In the genomic region with DNA sequence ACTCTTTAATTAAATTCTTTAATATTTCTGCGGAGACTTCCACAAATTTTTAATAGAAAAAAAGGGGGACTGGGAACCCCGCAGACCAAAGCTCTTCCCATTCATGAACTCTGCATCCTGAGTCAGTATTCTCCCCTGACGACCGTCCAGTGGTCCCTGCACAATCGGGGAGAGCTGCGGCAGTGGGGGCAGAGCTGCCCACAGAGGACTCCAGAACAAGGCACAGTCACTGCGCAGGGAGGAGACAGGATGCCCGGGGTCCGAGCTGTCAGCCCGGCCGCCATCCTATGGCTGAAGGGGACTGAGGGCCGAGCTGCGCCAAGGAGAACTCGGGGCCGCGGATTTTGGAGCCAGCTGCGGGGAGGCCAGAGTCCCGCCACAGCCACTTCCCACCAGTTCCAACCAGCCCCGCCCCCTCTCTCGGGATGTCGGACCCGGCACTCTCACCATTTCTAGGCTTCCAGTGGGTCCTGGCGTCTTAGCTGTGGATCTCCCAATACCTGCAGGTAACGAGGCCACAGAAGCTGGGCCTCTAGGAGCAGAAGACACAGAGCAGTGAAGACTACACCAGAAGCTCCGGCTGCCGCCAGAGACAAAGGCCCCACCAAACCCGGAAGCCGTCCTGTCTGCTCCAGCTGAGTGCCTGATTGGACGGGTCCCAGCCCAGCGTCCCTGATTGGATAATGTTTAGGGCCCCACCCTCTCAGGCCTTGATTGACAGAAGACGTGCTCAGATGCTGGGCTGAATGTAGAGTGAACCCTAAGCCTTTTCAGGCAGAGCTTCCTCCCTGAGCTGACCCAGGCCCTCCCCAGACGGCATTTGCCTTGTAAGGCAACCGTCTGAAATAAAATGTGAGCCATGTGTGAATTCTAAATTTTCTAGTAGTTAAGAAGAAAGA, we compare ENCODE assay signal across 1 cellular context.
TF ChIP-seq lines count a peak whose summit lies in the region.

A gene with protein sequence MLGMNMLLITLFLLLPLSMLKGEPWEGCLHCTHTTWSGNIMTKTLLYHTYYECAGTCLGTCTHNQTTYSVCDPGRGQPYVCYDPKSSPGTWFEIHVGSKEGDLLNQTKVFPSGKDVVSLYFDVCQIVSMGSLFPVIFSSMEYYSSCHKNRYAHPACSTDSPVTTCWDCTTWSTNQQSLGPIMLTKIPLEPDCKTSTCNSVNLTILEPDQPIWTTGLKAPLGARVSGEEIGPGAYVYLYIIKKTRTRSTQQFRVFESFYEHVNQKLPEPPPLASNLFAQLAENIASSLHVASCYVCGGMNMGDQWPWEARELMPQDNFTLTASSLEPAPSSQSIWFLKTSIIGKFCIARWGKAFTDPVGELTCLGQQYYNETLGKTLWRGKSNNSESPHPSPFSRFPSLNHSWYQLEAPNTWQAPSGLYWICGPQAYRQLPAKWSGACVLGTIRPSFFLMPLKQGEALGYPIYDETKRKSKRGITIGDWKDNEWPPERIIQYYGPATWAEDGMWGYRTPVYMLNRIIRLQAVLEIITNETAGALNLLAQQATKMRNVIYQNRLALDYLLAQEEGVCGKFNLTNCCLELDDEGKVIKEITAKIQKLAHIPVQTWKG (minus strand): TSS at position 594 of the 899 bp plus-strand sequence. CDS start 13,661 bp downstream, outside the sequence.

TF ChIP-seq in K562, 482 proteins besides CTCF, POLR2A, EP300 and RAD21 (continued from another document and continues in another):
- TF ChIP-seq JUN (IDR thresholded peaks at IDR 0.05; ENCODE audit: borderline replicate concordance, low read depth, low read length) (peak; percentile 30; the same call in 1 of the 2 replicates), JUN (CRISPR knock-in tag; IDR thresholded peaks at IDR 0.05; ENCODE audit: borderline replicate concordance) (no peak), ETS2 (tag; IDR thresholded peaks at IDR 0.05; ENCODE audit: borderline replicate concordance, poor library complexity, severe bottlenecking) (no peak), NFIC (IDR thresholded peaks at IDR 0.05) (peak; percentile 54), MBD2 (IDR thresholded peaks at IDR 0.05; ENCODE audit: borderline replicate concordance, low read depth) (peak; percentile 92), BRD4 (IDR thresholded peaks at IDR 0.05) (no peak), CXXC5 (CRISPR knock-in tag; IDR thresholded peaks at IDR 0.05) (peak; percentile 62), ZNF764 (CRISPR knock-in tag; IDR thresholded peaks at IDR 0.05; ENCODE audit: low read depth) (no peak), CHD2 (IDR thresholded peaks at IDR 0.05; ENCODE audit: low read depth, low read length) (peak; percentile 67; the same call in 1 of the 2 replicates), NR1H2 (CRISPR knock-in tag; IDR thresholded peaks at IDR 0.05) (0 out of 2 replicates have a peak, but pooled peaks have one; percentile 22), RBFOX2 (IDR thresholded peaks at IDR 0.05; ENCODE audit: low read depth, low read length) (peak; percentile 93), TAF7 (tag; IDR thresholded peaks at IDR 0.05) (peak; percentile 95), HMGN3 (IDR thresholded peaks at IDR 0.05; ENCODE audit: borderline replicate concordance, extremely low read depth, insufficient read length, low read depth, low read length) (peak; percentile 25), XRCC4 (IDR thresholded peaks at IDR 0.05; ENCODE audit: extremely low read depth, insufficient read depth, insufficient read length) (no peak), TAL1 (IDR thresholded peaks at IDR 0.05) (0 out of 2 replicates have a peak, but pooled peaks have one; percentile 2), NELFE (IDR thresholded peaks at IDR 0.05; ENCODE audit: insufficient read depth, insufficient read length) (no peak), ZFX (CRISPR knock-in tag; IDR thresholded peaks at IDR 0.05) (peak; percentile 97), LARP7 (IDR thresholded peaks at IDR 0.05) (no peak), HDAC2 (IDR thresholded peaks at IDR 0.05) (0 out of 2 replicates have a peak, but pooled peaks have one; percentile 52), RBM25 (IDR thresholded peaks at IDR 0.05; ENCODE audit: low read depth, low read length, severe bottlenecking) (peak; percentile 85), SUPT5H (IDR thresholded peaks at IDR 0.05) (peak; percentile 99), TAF9B (IDR thresholded peaks at IDR 0.05; ENCODE audit: partially characterized antibody) (peak; percentile 90), HEY1 (CRISPR knock-in tag; IDR thresholded peaks at IDR 0.05; ENCODE audit: borderline replicate concordance) (no peak), NFYB (IDR thresholded peaks at IDR 0.05; ENCODE audit: extremely low read depth, insufficient read length) (peak; percentile 99), FUS (optimal IDR thresholded peaks at IDR 0.05; ENCODE audit: low read depth, low read length) (no peak), CREM (IDR thresholded peaks at IDR 0.05; ENCODE audit: low read depth) (peak; percentile 72), CHCHD3 (CRISPR knock-in tag; IDR thresholded peaks at IDR 0.05) (0 out of 2 replicates have a peak, but pooled peaks have one; percentile 18), CBX1 (IDR thresholded peaks at IDR 0.05; ENCODE audit: low read depth) (peak; percentile 74; the same call in 1 of the 2 replicates), KLF16 (IDR thresholded peaks at IDR 0.05) (peak; percentile 51; the same call in 1 of the 2 replicates), SAFB2 (IDR thresholded peaks at IDR 0.05; ENCODE audit: borderline replicate concordance, low read depth, low read length, severe bottlenecking) (no peak), LEF1 (IDR thresholded peaks at IDR 0.05) (no peak)
- TF ChIP-seq, protein P1, sequence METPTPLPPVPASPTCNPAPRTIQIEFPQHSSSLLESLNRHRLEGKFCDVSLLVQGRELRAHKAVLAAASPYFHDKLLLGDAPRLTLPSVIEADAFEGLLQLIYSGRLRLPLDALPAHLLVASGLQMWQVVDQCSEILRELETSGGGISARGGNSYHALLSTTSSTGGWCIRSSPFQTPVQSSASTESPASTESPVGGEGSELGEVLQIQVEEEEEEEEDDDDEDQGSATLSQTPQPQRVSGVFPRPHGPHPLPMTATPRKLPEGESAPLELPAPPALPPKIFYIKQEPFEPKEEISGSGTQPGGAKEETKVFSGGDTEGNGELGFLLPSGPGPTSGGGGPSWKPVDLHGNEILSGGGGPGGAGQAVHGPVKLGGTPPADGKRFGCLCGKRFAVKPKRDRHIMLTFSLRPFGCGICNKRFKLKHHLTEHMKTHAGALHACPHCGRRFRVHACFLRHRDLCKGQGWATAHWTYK (CRISPR knock-in tag; IDR thresholded peaks at IDR 0.05): peak; percentile 75
- TF ChIP-seq, protein P2, sequence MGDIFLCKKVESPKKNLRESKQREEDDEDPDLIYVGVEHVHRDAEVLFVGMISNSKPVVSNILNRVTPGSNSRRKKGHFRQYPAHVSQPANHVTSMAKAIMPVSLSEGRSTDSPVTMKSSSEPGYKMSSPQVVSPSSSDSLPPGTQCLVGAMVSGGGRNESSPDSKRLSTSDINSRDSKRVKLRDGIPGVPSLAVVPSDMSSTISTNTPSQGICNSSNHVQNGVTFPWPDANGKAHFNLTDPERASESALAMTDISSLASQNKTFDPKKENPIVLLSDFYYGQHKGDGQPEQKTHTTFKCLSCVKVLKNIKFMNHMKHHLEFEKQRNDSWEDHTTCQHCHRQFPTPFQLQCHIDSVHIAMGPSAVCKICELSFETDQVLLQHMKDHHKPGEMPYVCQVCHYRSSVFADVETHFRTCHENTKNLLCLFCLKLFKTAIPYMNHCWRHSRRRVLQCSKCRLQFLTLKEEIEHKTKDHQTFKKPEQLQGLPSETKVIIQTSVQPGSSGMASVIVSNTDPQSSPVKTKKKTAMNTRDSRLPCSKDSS (IDR thresholded peaks at IDR 0.05; ENCODE audit: low read depth, partially characterized antibody): no peak
- TF ChIP-seq, protein P3, sequence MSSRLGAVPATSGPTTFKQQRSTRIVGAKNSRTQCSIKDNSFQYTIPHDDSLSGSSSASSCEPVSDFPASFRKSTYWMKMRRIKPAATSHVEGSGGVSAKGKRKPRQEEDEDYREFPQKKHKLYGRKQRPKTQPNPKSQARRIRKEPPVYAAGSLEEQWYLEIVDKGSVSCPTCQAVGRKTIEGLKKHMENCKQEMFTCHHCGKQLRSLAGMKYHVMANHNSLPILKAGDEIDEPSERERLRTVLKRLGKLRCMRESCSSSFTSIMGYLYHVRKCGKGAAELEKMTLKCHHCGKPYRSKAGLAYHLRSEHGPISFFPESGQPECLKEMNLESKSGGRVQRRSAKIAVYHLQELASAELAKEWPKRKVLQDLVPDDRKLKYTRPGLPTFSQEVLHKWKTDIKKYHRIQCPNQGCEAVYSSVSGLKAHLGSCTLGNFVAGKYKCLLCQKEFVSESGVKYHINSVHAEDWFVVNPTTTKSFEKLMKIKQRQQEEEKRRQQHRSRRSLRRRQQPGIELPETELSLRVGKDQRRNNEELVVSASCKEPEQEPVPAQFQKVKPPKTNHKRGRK (tag; IDR thresholded peaks at IDR 0.05): no peak
- TF ChIP-seq, protein P4, sequence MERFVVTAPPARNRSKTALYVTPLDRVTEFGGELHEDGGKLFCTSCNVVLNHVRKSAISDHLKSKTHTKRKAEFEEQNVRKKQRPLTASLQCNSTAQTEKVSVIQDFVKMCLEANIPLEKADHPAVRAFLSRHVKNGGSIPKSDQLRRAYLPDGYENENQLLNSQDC (CRISPR knock-in tag; IDR thresholded peaks at IDR 0.05): 0 out of 2 replicates have a peak, but pooled peaks have one; percentile 61
- TF ChIP-seq, protein P5, sequence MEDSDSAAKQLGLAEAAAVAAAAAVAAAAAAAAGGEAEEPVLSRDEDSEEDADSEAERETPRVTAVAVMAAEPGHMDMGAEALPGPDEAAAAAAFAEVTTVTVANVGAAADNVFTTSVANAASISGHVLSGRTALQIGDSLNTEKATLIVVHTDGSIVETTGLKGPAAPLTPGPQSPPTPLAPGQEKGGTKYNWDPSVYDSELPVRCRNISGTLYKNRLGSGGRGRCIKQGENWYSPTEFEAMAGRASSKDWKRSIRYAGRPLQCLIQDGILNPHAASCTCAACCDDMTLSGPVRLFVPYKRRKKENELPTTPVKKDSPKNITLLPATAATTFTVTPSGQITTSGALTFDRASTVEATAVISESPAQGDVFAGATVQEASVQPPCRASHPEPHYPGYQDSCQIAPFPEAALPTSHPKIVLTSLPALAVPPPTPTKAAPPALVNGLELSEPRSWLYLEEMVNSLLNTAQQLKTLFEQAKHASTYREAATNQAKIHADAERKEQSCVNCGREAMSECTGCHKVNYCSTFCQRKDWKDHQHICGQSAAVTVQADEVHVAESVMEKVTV (CRISPR knock-in tag; IDR thresholded peaks at IDR 0.05): 0 out of 2 replicates have a peak, but pooled peaks have one; percentile 5
- TF ChIP-seq, protein P6, sequence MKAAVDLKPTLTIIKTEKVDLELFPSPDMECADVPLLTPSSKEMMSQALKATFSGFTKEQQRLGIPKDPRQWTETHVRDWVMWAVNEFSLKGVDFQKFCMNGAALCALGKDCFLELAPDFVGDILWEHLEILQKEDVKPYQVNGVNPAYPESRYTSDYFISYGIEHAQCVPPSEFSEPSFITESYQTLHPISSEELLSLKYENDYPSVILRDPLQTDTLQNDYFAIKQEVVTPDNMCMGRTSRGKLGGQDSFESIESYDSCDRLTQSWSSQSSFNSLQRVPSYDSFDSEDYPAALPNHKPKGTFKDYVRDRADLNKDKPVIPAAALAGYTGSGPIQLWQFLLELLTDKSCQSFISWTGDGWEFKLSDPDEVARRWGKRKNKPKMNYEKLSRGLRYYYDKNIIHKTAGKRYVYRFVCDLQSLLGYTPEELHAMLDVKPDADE (conservative IDR thresholded peaks at IDR 0.05; ENCODE audit: control insufficient read depth, low read depth, low read length): peak; percentile 61; the same call in 1 of the 2 replicates
- TF ChIP-seq, protein P7, sequence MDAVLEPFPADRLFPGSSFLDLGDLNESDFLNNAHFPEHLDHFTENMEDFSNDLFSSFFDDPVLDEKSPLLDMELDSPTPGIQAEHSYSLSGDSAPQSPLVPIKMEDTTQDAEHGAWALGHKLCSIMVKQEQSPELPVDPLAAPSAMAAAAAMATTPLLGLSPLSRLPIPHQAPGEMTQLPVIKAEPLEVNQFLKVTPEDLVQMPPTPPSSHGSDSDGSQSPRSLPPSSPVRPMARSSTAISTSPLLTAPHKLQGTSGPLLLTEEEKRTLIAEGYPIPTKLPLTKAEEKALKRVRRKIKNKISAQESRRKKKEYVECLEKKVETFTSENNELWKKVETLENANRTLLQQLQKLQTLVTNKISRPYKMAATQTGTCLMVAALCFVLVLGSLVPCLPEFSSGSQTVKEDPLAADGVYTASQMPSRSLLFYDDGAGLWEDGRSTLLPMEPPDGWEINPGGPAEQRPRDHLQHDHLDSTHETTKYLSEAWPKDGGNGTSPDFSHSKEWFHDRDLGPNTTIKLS (IDR thresholded peaks at IDR 0.05; ENCODE audit: borderline replicate concordance, low read depth): peak; percentile 47; the same call in 1 of the 2 replicates
- TF ChIP-seq, protein P8, sequence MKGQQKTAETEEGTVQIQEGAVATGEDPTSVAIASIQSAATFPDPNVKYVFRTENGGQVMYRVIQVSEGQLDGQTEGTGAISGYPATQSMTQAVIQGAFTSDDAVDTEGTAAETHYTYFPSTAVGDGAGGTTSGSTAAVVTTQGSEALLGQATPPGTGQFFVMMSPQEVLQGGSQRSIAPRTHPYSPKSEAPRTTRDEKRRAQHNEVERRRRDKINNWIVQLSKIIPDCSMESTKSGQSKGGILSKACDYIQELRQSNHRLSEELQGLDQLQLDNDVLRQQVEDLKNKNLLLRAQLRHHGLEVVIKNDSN (CRISPR knock-in tag; IDR thresholded peaks at IDR 0.05): no peak
- TF ChIP-seq, protein P9, sequence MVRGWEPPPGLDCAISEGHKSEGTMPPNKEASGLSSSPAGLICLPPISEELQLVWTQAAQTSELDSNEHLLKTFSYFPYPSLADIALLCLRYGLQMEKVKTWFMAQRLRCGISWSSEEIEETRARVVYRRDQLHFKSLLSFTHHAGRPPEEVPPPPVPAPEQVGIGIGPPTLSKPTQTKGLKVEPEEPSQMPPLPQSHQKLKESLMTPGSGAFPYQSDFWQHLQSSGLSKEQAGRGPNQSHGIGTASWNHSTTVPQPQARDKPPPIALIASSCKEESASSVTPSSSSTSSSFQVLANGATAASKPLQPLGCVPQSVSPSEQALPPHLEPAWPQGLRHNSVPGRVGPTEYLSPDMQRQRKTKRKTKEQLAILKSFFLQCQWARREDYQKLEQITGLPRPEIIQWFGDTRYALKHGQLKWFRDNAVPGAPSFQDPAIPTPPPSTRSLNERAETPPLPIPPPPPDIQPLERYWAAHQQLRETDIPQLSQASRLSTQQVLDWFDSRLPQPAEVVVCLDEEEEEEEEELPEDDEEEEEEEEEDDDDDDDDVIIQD (CRISPR knock-in tag; IDR thresholded peaks at IDR 0.05): no peak
- TF ChIP-seq, protein P10, sequence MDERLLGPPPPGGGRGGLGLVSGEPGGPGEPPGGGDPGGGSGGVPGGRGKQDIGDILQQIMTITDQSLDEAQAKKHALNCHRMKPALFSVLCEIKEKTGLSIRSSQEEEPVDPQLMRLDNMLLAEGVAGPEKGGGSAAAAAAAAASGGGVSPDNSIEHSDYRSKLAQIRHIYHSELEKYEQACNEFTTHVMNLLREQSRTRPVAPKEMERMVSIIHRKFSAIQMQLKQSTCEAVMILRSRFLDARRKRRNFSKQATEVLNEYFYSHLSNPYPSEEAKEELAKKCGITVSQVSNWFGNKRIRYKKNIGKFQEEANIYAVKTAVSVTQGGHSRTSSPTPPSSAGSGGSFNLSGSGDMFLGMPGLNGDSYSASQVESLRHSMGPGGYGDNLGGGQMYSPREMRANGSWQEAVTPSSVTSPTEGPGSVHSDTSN (CRISPR knock-in tag; IDR thresholded peaks at IDR 0.05; ENCODE audit: low read depth): peak; percentile 81
- TF ChIP-seq, protein P10 (tag; conservative IDR thresholded peaks at IDR 0.05; ENCODE audit: low read depth): peak; percentile 96
